In genomic region chr11:72642815-72643511, GRCh38 we compare ENCODE assay signal across 1 cellular context.
A peak's percentile ranks its signal among the peaks of the same experiment; 100 is the strongest.
TF ChIP-seq lines count a peak whose summit lies in the region.

No MANE protein-coding gene starts in this region.

TF ChIP-seq in HepG2, 621 proteins besides CTCF, POLR2A, EP300 and RAD21 (continued from another document and continues in another):
- TF ChIP-seq KIAA2018 (CRISPR knock-in tag; IDR thresholded peaks at IDR 0.05; ENCODE audit: borderline replicate concordance): no peak
- TF ChIP-seq MAFK (conservative IDR thresholded peaks at IDR 0.05 in 1 of 2, IDR thresholded peaks at IDR 0.05 in 1 of 2; ENCODE audit: low read length in 2 of 2): no peak
- no peak for TF ChIP-seq ZNF530 (CRISPR knock-in tag; IDR thresholded peaks at IDR 0.05; ENCODE audit: low read depth)
- TF ChIP-seq SATB2 (CRISPR knock-in tag; IDR thresholded peaks at IDR 0.05): no peak
- TF ChIP-seq POGK (CRISPR knock-in tag; conservative IDR thresholded peaks at IDR 0.05): peak; percentile 40; the same call in 1 of the 2 replicates
- no peak for TF ChIP-seq HNRNPL (IDR thresholded peaks at IDR 0.05; ENCODE audit: low read depth, low read length)
- no peak for TF ChIP-seq ZNF784 (CRISPR knock-in tag; IDR thresholded peaks at IDR 0.05; ENCODE audit: borderline replicate concordance)
- TF ChIP-seq ZNF263 (CRISPR knock-in tag; IDR thresholded peaks at IDR 0.05): 0 out of 2 replicates have a peak, but pooled peaks have one; percentile 22
- no peak for TF ChIP-seq ZNF546 (CRISPR knock-in tag; conservative IDR thresholded peaks at IDR 0.05)
- TF ChIP-seq CSRNP1 (CRISPR knock-in tag; IDR thresholded peaks at IDR 0.05): 0 out of 2 replicates have a peak, but pooled peaks have one; percentile 68
- TF ChIP-seq ZNF577 (CRISPR knock-in tag; IDR thresholded peaks at IDR 0.05; ENCODE audit: borderline replicate concordance, low read depth): no peak
- no peak for TF ChIP-seq ZNF768 (CRISPR knock-in tag; IDR thresholded peaks at IDR 0.05)
- no peak for TF ChIP-seq KMT2B (CRISPR knock-in tag; IDR thresholded peaks at IDR 0.05)
- no peak for TF ChIP-seq KDM5A (IDR thresholded peaks at IDR 0.05; ENCODE audit: borderline replicate concordance, low read length)
- peak; percentile 97 for TF ChIP-seq MTF2 (CRISPR knock-in tag; IDR thresholded peaks at IDR 0.05; ENCODE audit: borderline replicate concordance)
- TF ChIP-seq PCBP1 (IDR thresholded peaks at IDR 0.05; ENCODE audit: borderline replicate concordance, low read depth, low read length): no peak
- no peak; the same call in 1 of the 2 replicates for TF ChIP-seq REPIN1 (CRISPR knock-in tag; IDR thresholded peaks at IDR 0.05; ENCODE audit: borderline replicate concordance, low read depth)
- no peak for TF ChIP-seq POLR2AphosphoS2 (IDR thresholded peaks at IDR 0.05; ENCODE audit: low read depth, low read length)
- no peak for TF ChIP-seq HIC2 (CRISPR knock-in tag; IDR thresholded peaks at IDR 0.05; ENCODE audit: low read depth)
- no peak for TF ChIP-seq PRMT3 (CRISPR knock-in tag; IDR thresholded peaks at IDR 0.05; ENCODE audit: borderline replicate concordance, low read depth)
- TF ChIP-seq BORCS8-MEF2B (CRISPR knock-in tag; IDR thresholded peaks at IDR 0.05): peak; percentile 60
- no peak for TF ChIP-seq FOXM1 (CRISPR knock-in tag; IDR thresholded peaks at IDR 0.05)
- peak; percentile 54; the same call in 1 of the 2 replicates for TF ChIP-seq EED (CRISPR knock-in tag; IDR thresholded peaks at IDR 0.05)
- no peak for TF ChIP-seq ZNF781 (CRISPR knock-in tag; IDR thresholded peaks at IDR 0.05; ENCODE audit: borderline replicate concordance, not compliant biosample characterization)
- TF ChIP-seq ZNF879 (CRISPR knock-in tag; IDR thresholded peaks at IDR 0.05): no peak
- no peak for TF ChIP-seq JUN (CRISPR knock-in tag; IDR thresholded peaks at IDR 0.05)
- TF ChIP-seq ZSCAN20 (CRISPR knock-in tag; IDR thresholded peaks at IDR 0.05; ENCODE audit: borderline replicate concordance): no peak
- no peak for TF ChIP-seq ZBTB26 (CRISPR knock-in tag; IDR thresholded peaks at IDR 0.05; ENCODE audit: borderline replicate concordance)
- TF ChIP-seq ZNF800 (CRISPR knock-in tag; IDR thresholded peaks at IDR 0.05): peak; percentile 53; the same call in 1 of the 2 replicates
- no peak for TF ChIP-seq ZNF234 (CRISPR knock-in tag; conservative IDR thresholded peaks at IDR 0.05)
- TF ChIP-seq RNF2 (conservative IDR thresholded peaks at IDR 0.05; ENCODE audit: low read depth): peak; percentile 61; the same call in 1 of the 2 replicates
- no peak for TF ChIP-seq ZNF12 (CRISPR knock-in tag; IDR thresholded peaks at IDR 0.05)
- TF ChIP-seq TOPORS (CRISPR knock-in tag; IDR thresholded peaks at IDR 0.05): no peak
- TF ChIP-seq GLI4 (CRISPR knock-in tag; IDR thresholded peaks at IDR 0.05; ENCODE audit: borderline replicate concordance): no peak
- TF ChIP-seq ZSCAN22 (CRISPR knock-in tag; IDR thresholded peaks at IDR 0.05): no peak
- TF ChIP-seq TAF1 (CRISPR knock-in tag; IDR thresholded peaks at IDR 0.05): no peak
- TF ChIP-seq ZNF160 (CRISPR knock-in tag; IDR thresholded peaks at IDR 0.05): no peak
- no peak for TF ChIP-seq MYNN (CRISPR knock-in tag; IDR thresholded peaks at IDR 0.05; ENCODE audit: low read depth)
- TF ChIP-seq PITX1 (CRISPR knock-in tag; IDR thresholded peaks at IDR 0.05): 0 out of 2 replicates have a peak, but pooled peaks have one; percentile 26
- no peak for TF ChIP-seq ZNF616 (CRISPR knock-in tag; IDR thresholded peaks at IDR 0.05; ENCODE audit: low read depth)
- TF ChIP-seq ZNF772 (CRISPR knock-in tag; IDR thresholded peaks at IDR 0.05): no peak
- TF ChIP-seq KDM6A (CRISPR knock-in tag; IDR thresholded peaks at IDR 0.05; ENCODE audit: low read depth): no peak
- no peak for TF ChIP-seq ZNF891 (CRISPR knock-in tag; IDR thresholded peaks at IDR 0.05)
- peak; percentile 44; the same call in 1 of the 2 replicates for TF ChIP-seq SRY (CRISPR knock-in tag; IDR thresholded peaks at IDR 0.05)
- no peak for TF ChIP-seq PREB (CRISPR knock-in tag; IDR thresholded peaks at IDR 0.05)
- TF ChIP-seq SIX1 (CRISPR knock-in tag; IDR thresholded peaks at IDR 0.05; ENCODE audit: borderline replicate concordance): no peak
- no peak for TF ChIP-seq KAT8 (CRISPR knock-in tag; IDR thresholded peaks at IDR 0.05)
- no peak for TF ChIP-seq SP1 (IDR thresholded peaks at IDR 0.05)
- no peak for TF ChIP-seq SP1 (CRISPR knock-in tag; IDR thresholded peaks at IDR 0.05)
- no peak for TF ChIP-seq ISX (CRISPR knock-in tag; conservative IDR thresholded peaks at IDR 0.05)
- TF ChIP-seq SKI (IDR thresholded peaks at IDR 0.05; ENCODE audit: partially characterized antibody): peak; percentile 17
- no peak for TF ChIP-seq AGO1 (IDR thresholded peaks at IDR 0.05; ENCODE audit: low read depth, low read length, poor library complexity, severe bottlenecking)
- TF ChIP-seq ZIK1 (CRISPR knock-in tag; IDR thresholded peaks at IDR 0.05; ENCODE audit: borderline replicate concordance, low read depth): no peak
